In the genomic region with DNA sequence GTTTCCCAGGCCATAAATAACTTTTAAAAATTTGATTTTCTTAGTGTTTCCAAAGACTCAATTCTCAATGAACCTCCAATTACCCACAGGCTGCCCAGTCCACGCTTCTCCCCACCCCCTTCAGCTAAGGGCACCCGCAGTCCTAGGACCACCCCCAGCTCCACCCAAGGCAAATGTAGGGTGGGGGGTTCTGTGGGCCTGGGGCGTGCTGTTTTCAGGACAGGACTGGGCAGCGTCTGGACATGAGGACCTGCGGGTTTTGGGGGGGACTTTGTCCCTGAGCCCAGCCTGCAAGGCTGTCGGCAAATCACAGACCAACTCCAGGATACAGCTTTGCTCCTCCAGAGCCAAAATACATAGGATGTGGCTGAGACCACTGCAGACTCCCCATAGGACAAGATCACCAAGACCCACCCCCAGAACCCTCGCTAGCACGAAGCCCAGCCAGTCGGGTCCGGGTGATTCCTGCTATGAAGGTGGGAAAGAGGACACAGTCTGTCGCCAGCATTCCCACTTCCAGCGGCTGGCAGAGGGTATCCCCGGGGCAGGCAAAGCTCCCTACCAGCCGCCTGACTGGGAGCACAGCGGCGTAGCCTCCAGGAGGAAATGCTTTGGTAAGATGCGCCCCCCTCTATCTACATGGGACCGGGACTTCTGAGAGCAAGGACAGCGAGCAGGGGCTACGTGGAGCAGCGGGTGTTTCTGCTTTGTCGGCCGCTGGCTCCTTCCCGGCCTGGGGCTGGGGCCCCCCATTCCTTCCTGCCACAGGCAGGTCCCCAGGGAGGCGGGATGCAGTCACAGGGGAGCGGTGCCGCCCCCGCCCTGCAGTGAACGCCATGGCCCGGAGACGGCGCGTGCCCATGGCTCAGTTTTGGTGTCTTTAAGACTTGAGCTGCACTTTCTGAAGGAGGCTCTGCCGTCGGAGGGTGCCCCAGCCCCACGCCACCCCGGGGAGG, we compare ENCODE assay signal across 12 cellular contexts. TPM values are rescaled to one million over a fixed set of nuclear protein-coding genes. Genes with fewer than 3 reads are reported as not detected.
DNase-seq lines count a peak whose midpoint lies in the region; ATAC-seq, FAIRE-seq and TF ChIP-seq lines count a peak whose summit lies in the region.
"Had no signal": no experiment of that assay in that cellular context is flagged by ENCODE, and none has a peak within 500 bp of the region (broad histone marks: within the 10 kb centered on the region; RNA-seq: fewer than 3 reads in every experiment).

No MANE protein-coding gene starts in this region.

- FAIRE-seq in keratinocyte (lab: Jason Lieb, UNC): no peak
- FAIRE-seq: GM12891 had no signal

- peak overlapping the region; percentile 93 for H3K9ac ChIP-seq in keratinocyte (ENCODE audit: control insufficient read depth, extremely low read depth, insufficient read depth, low read length)

- H3K36me3 ChIP-seq in keratinocyte (ENCODE audit: control insufficient read depth in 2 of 2, extremely low read depth in 1 of 2, insufficient read depth in 2 of 2, low read length in 2 of 2): peaks cover 15 to 16% of the 10 kb centered on the region in 2 experiments

- peaks cover 2% of the 10 kb centered on the region for H3K9me1 ChIP-seq in keratinocyte (ENCODE audit: control insufficient read depth, extremely low read depth, insufficient read depth, low read length)

- H3K9me3 Mint-ChIP-seq in activated naive CD8-positive, alpha-beta T cell treated with anti-CD3 and anti-CD28 coated beads for 36 hours: no peaks in the 10 kb centered on the region
- H3K9me3 Mint-ChIP-seq in activated naive CD8-positive, alpha-beta T cell treated with anti-CD3 and anti-CD28 coated beads, Interleukin-2, amount 50 U/mL, for 24 hours: no peaks in the 10 kb centered on the region

- H3K79me2 ChIP-seq in keratinocyte (ENCODE audit: control insufficient read depth, insufficient read depth, low read length): peaks cover 30% of the 10 kb centered on the region

- no peak overlapping the region for H3K27ac Mint-ChIP-seq in activated naive CD8-positive, alpha-beta T cell treated with anti-CD3 and anti-CD28 coated beads for 36 hours
- no peak overlapping the region for H3K27ac Mint-ChIP-seq in activated naive CD8-positive, alpha-beta T cell treated with anti-CD3 and anti-CD28 coated beads, Interleukin-2, amount 50 U/mL, for 24 hours

- H3K4me1 Mint-ChIP-seq in activated naive CD8-positive, alpha-beta T cell treated with anti-CD3 and anti-CD28 coated beads for 36 hours: peaks cover 12% of the 10 kb centered on the region
- H3K4me1 Mint-ChIP-seq in activated naive CD8-positive, alpha-beta T cell treated with anti-CD3 and anti-CD28 coated beads, Interleukin-2, amount 50 U/mL, for 24 hours: peaks cover 12% of the 10 kb centered on the region

- H3K4me1 ChIP-seq in keratinocyte (ENCODE audit: control insufficient read depth, extremely low read depth, insufficient read depth, low read length): peaks cover 24% of the 10 kb centered on the region

- ATAC-seq in activated naive CD8-positive, alpha-beta T cell treated with anti-CD3 and anti-CD28 coated beads, Interleukin-2, amount 50 U/mL, for 24 hours: no peak

- H3K4me2 ChIP-seq in keratinocyte (ENCODE audit: control insufficient read depth, extremely low read depth, insufficient read depth, low read depth, low read length): peak overlapping the region; percentile 97

- H3K36me3 Mint-ChIP-seq in activated naive CD8-positive, alpha-beta T cell treated with anti-CD3 and anti-CD28 coated beads for 36 hours: peaks cover 25% of the 10 kb centered on the region
- H3K36me3 Mint-ChIP-seq in activated naive CD8-positive, alpha-beta T cell treated with anti-CD3 and anti-CD28 coated beads, Interleukin-2, amount 50 U/mL, for 24 hours (ENCODE audit: low read depth): peaks cover 21% of the 10 kb centered on the region

- H3K27ac ChIP-seq in VCaP: peak overlapping the region; percentile 95
- H3K27ac ChIP-seq in keratinocyte (ENCODE audit: control insufficient read depth, insufficient read depth, low read length): no peak overlapping the region
- H3K27ac ChIP-seq in temporal lobe (ENCODE audit: low read depth, low read length): peak overlapping the region; percentile 83

- no peak overlapping the region for H2AFZ ChIP-seq in keratinocyte (ENCODE audit: control insufficient read depth, low read length)

- no peak for DNase-seq in activated naive CD8-positive, alpha-beta T cell treated with anti-CD3 and anti-CD28 coated beads for 36 hours
- DNase-seq in activated naive CD8-positive, alpha-beta T cell treated with anti-CD3 and anti-CD28 coated beads, Interleukin-2, amount 50 U/mL, for 24 hours: no peak
- DNase-seq in keratinocyte (ENCODE audit: low read depth, low spot score): no peak
- DNase-seq in activated CD8-positive, alpha-beta memory T cell treated with anti-CD3 and anti-CD28 coated beads, Interleukin-2, amount 50 U/mL, for 48 hours: no peak
- no peak for DNase-seq in AG08396 (ENCODE audit: low spot score)
- no peak for DNase-seq in foreskin fibroblast
- DNase-seq: activated CD4-positive, alpha-beta T cell treated with anti-CD3 and anti-CD28 coated beads, Interleukin-2, amount 50 U/mL, for 1 hour; NCI-H2029 treated with DMSO at 0.1 percent for 48 hours had no signal

- dilution Hi-C loops in keratinocyte (cut with MboI; ENCODE audit: extremely low pct_ligation_motif_present, low sequenced_read_pairs): no loop called here

- H3K9me3 ChIP-seq in keratinocyte (ENCODE audit: control insufficient read depth, low read depth, low read length): no peaks in the 10 kb centered on the region

- H3K27me3 Mint-ChIP-seq in activated naive CD8-positive, alpha-beta T cell treated with anti-CD3 and anti-CD28 coated beads for 36 hours: no peaks in the 10 kb centered on the region
- peaks cover 3% of the 10 kb centered on the region for H3K27me3 Mint-ChIP-seq in activated naive CD8-positive, alpha-beta T cell treated with anti-CD3 and anti-CD28 coated beads, Interleukin-2, amount 50 U/mL, for 24 hours
- H3K27me3 Mint-ChIP-seq: B cell had no signal

- no peaks in the 10 kb centered on the region for H3K27me3 ChIP-seq in keratinocyte (ENCODE audit: control insufficient read depth, extremely low read depth, insufficient read depth, low read length)

- H3K4me3 ChIP-seq in keratinocyte (ENCODE audit: control insufficient read depth in 2 of 3, extremely low read depth in 1 of 3, insufficient read depth in 2 of 3, low read depth in 1 of 3, low read length in 3 of 3) (no peak overlapping the region), foreskin fibroblast (ENCODE audit: low read depth in 1 of 2, low read length in 2 of 2) (no peak overlapping the region)

- peaks cover 12% of the 10 kb centered on the region for H4K20me1 ChIP-seq in keratinocyte (ENCODE audit: control insufficient read depth, extremely low read depth, insufficient read depth, low read length)

- peak overlapping the region; percentile 4 for H3K4me3 Mint-ChIP-seq in activated naive CD8-positive, alpha-beta T cell treated with anti-CD3 and anti-CD28 coated beads for 36 hours
- H3K4me3 Mint-ChIP-seq in activated naive CD8-positive, alpha-beta T cell treated with anti-CD3 and anti-CD28 coated beads, Interleukin-2, amount 50 U/mL, for 24 hours: no peak overlapping the region

- TF ChIP-seq CTCF in VCaP (conservative IDR thresholded peaks at IDR 0.05) (no peak), keratinocyte (optimal IDR thresholded peaks at IDR 0.05 in 1 of 3, IDR thresholded peaks at IDR 0.05 in 1 of 3, conservative IDR thresholded peaks at IDR 0.05 in 1 of 3; ENCODE audit: extremely low read depth in 1 of 3, insufficient read depth in 2 of 3, low read length in 3 of 3) (no peak), foreskin fibroblast (IDR thresholded peaks at IDR 0.05; ENCODE audit: low read depth, low read length) (no peak)

RNA-seq across cellular contexts. Expression of gene TIMM13, which starts 1.6 kb away (rescaled TPM):
- 100 to 1,000 TPM; 179 to 184 TPM for total RNA-seq in activated naive CD8-positive, alpha-beta T cell treated with anti-CD3 and anti-CD28 coated beads for 36 hours
- polyA plus RNA-seq in keratinocyte: 38.8 to 64.3 TPM (median 45.0 TPM) in 3 replicates
- 42.2 TPM for polyA plus RNA-seq in keratinocyte (2011; ENCODE audit: low read depth)
- 17.1 and 68.7 TPM in 2 replicates for polyA plus RNA-seq in keratinocyte (2011; cell fraction: cytosol; rRNA removed)
- 16.8 and 22.4 TPM in 2 replicates for polyA plus RNA-seq in keratinocyte (2011; cell fraction: nucleus; rRNA removed)
- 38.7 and 116 TPM in 2 replicates for polyA plus RNA-seq in keratinocyte (2012; ENCODE audit: low replicate concordance)
- 9.1 to 11.1 TPM (median 10.2 TPM) in 3 replicates for polyA minus RNA-seq in keratinocyte
- polyA minus RNA-seq in keratinocyte (2011; cell fraction: cytosol; rRNA and poly(A)+ RNA removed): 73.9 TPM
- 12.3 and 15.5 TPM in 2 replicates for polyA minus RNA-seq in keratinocyte (2011; cell fraction: nucleus; rRNA and poly(A)+ RNA removed)
- 19.9 TPM for total RNA-seq in temporal lobe

RNA-seq across cellular contexts. Expression of gene LMNB2, which starts 27.7 kb away (rescaled TPM):
- 100 to 1,000 TPM; 105 to 107 TPM for total RNA-seq in activated naive CD8-positive, alpha-beta T cell treated with anti-CD3 and anti-CD28 coated beads for 36 hours
- 55.7 to 84.8 TPM (median 80.1 TPM) in 3 replicates for polyA plus RNA-seq in keratinocyte
- 8.0 TPM for polyA plus RNA-seq in keratinocyte (2011; ENCODE audit: low read depth)
- polyA plus RNA-seq in keratinocyte (2011; cell fraction: cytosol; rRNA removed): 37.6 and 49.0 TPM in 2 replicates
- 59.8 and 68.0 TPM in 2 replicates for polyA plus RNA-seq in keratinocyte (2011; cell fraction: nucleus; rRNA removed)
- 12.4 and 76.0 TPM in 2 replicates for polyA plus RNA-seq in keratinocyte (2012; ENCODE audit: low replicate concordance)
- polyA minus RNA-seq in keratinocyte: 46.8 to 87.1 TPM (median 57.1 TPM) in 3 replicates
- polyA minus RNA-seq in keratinocyte (2011; cell fraction: cytosol; rRNA and poly(A)+ RNA removed): 90.9 TPM
- 21.3 and 24.7 TPM in 2 replicates for polyA minus RNA-seq in keratinocyte (2011; cell fraction: nucleus; rRNA and poly(A)+ RNA removed)
- 32.2 TPM for total RNA-seq in temporal lobe

RNA-seq across cellular contexts. Expression of gene GADD45B, which starts 46.9 kb away (rescaled TPM):
- 10 to 100 TPM; 83.0 to 97.2 TPM for total RNA-seq in activated naive CD8-positive, alpha-beta T cell treated with anti-CD3 and anti-CD28 coated beads for 36 hours
- 20.6 to 32.4 TPM (median 26.8 TPM) in 3 replicates for polyA plus RNA-seq in keratinocyte
- polyA plus RNA-seq in keratinocyte (2011; ENCODE audit: low read depth): 149 TPM
- polyA plus RNA-seq in keratinocyte (2011; cell fraction: cytosol; rRNA removed): 9.5 and 12.5 TPM in 2 replicates
- 34.9 and 41.2 TPM in 2 replicates for polyA plus RNA-seq in keratinocyte (2011; cell fraction: nucleus; rRNA removed)
- polyA plus RNA-seq in keratinocyte (2012; ENCODE audit: low replicate concordance): 21.0 and 188 TPM in 2 replicates
- 9.5 to 21.8 TPM (median 13.7 TPM) in 3 replicates for polyA minus RNA-seq in keratinocyte
- 40.5 TPM for polyA minus RNA-seq in keratinocyte (2011; cell fraction: cytosol; rRNA and poly(A)+ RNA removed)
- 16.2 and 25.8 TPM in 2 replicates for polyA minus RNA-seq in keratinocyte (2011; cell fraction: nucleus; rRNA and poly(A)+ RNA removed)
- total RNA-seq in temporal lobe: 5.9 TPM

Comparison
In these comparisons a context has a peak if more than half of its experiments do, and no peak if none do; other contexts are left out.
1. RNA of gene GADD45B, which starts 46.9 kb away (total RNA-seq): 83.0 to 97.2 TPM in activated naive CD8-positive, alpha-beta T cell treated with anti-CD3 and anti-CD28 coated beads for 36 hours; 5.9 TPM in temporal lobe (single experiment); every median in the first group is over 10 times any median in the second.